14 cellular contexts compared by ENCODE assay signal in genomic region chr4:82639947-82640346, GRCh38.
A peak's percentile ranks its signal among the peaks of the same experiment; 100 is the strongest.
DNase-seq lines count a peak whose midpoint lies in the region; FAIRE-seq and TF ChIP-seq lines count a peak whose summit lies in the region.
"Had no signal": no experiment of that assay in that cellular context is flagged by ENCODE, and none has a peak within 500 bp of the region (broad histone marks: within the 10 kb centered on the region; RNA-seq: fewer than 3 reads in every experiment).

No MANE protein-coding gene starts in this region.

- H2AFZ ChIP-seq in astrocyte (ENCODE audit: low read depth, low read length), result no peak overlapping the region
- H2AFZ ChIP-seq in mesenchymal stem cell (ENCODE audit: low read depth, low read length), result no peak overlapping the region

- no peak for TF ChIP-seq EP300 in sigmoid colon (IDR thresholded peaks at IDR 0.05)

- no peak overlapping the region for H3K14ac ChIP-seq in mesenchymal stem cell (ENCODE audit: low read length in 2 of 2)

- H3K79me1 ChIP-seq in mesenchymal stem cell (replicated peaks; ENCODE audit: low read length, poor library complexity, severe bottlenecking), result peaks cover 14% of the 10 kb centered on the region

- no peaks in the 10 kb centered on the region for H3K27me3 Mint-ChIP-seq in astrocyte (ENCODE audit: low read depth, unreplicated experiment)
- peaks cover 4% of the 10 kb centered on the region for H3K27me3 Mint-ChIP-seq in endodermal cell (ENCODE audit: insufficient read depth)

- H3K79me2 ChIP-seq in astrocyte (ENCODE audit: insufficient read depth, low read length), result no peaks in the 10 kb centered on the region

- no peak overlapping the region for H2AK5ac ChIP-seq in mesenchymal stem cell (ENCODE audit: low read length, severe bottlenecking)

- no peak overlapping the region for H4K91ac ChIP-seq in mesenchymal stem cell (ENCODE audit: low read length)

- no peak overlapping the region for H2BK15ac ChIP-seq in mesenchymal stem cell (ENCODE audit: low read depth, poor library complexity, severe bottlenecking)

- H3K4me3 Mint-ChIP-seq in astrocyte (ENCODE audit: unreplicated experiment) (no peak overlapping the region), endodermal cell (no peak overlapping the region)

- H3K23ac ChIP-seq in mesenchymal stem cell (ENCODE audit: low read length in 2 of 2), result no peak overlapping the region

- H3K9me3 ChIP-seq in astrocyte (ENCODE audit: insufficient read depth, low read depth, low read length) (no peaks in the 10 kb centered on the region), endodermal cell (ENCODE audit: control insufficient read depth, low read length) (no peaks in the 10 kb centered on the region), mesenchymal stem cell (ENCODE audit: control insufficient read depth, low read length) (no peaks in the 10 kb centered on the region), sigmoid colon (no peaks in the 10 kb centered on the region), spleen (no peaks in the 10 kb centered on the region)

- H3K4me1 Mint-ChIP-seq in astrocyte (ENCODE audit: low read depth, unreplicated experiment), result peaks cover 9% of the 10 kb centered on the region
- peaks cover 17% of the 10 kb centered on the region for H3K4me1 Mint-ChIP-seq in endodermal cell

- H3K4me1 ChIP-seq in astrocyte (ENCODE audit: insufficient read depth, low read length) (no peaks in the 10 kb centered on the region), endodermal cell (ENCODE audit: control insufficient read depth, insufficient read depth, low read length) (peaks cover 12% of the 10 kb centered on the region), mesenchymal stem cell (ENCODE audit: control insufficient read depth, insufficient read depth, low read depth, low read length) (peaks cover 16% of the 10 kb centered on the region), sigmoid colon (no peaks in the 10 kb centered on the region), spleen (no peaks in the 10 kb centered on the region)

- TF ChIP-seq POLR2A in sigmoid colon (IDR thresholded peaks at IDR 0.05) (no peak), spleen (IDR thresholded peaks at IDR 0.05) (no peak)

- H3K27ac ChIP-seq in astrocyte (ENCODE audit: low read depth, low read length) (no peak overlapping the region), endodermal cell (ENCODE audit: low read depth, low read length) (no peak overlapping the region), mesenchymal stem cell (ENCODE audit: low read length, poor library complexity, severe bottlenecking) (no peak overlapping the region), substantia nigra (ENCODE audit: low read depth, low read length, poor library complexity, severe bottlenecking) (peak overlapping the region; percentile 37), sigmoid colon (no peak overlapping the region), spleen (peak overlapping the region in 2 of 8 donors; percentile 2 to 15)

- peaks cover 19% of the 10 kb centered on the region for H3K36me3 Mint-ChIP-seq in astrocyte (ENCODE audit: low read depth, unreplicated experiment)
- H3K36me3 Mint-ChIP-seq in endodermal cell (ENCODE audit: low read depth), result no peaks in the 10 kb centered on the region

- H3K27me3 ChIP-seq in astrocyte (ENCODE audit: insufficient read depth, low read length) (no peaks in the 10 kb centered on the region), endodermal cell (ENCODE audit: control insufficient read depth, insufficient read depth, low read length, poor library complexity, severe bottlenecking) (no peaks in the 10 kb centered on the region), mesenchymal stem cell (ENCODE audit: control insufficient read depth in 1 of 2, insufficient read depth in 1 of 2, low read length in 2 of 2) (no peaks in the 10 kb centered on the region), sigmoid colon (no peaks in the 10 kb centered on the region), spleen (replicated peaks in 1 of 7) (no peaks in the 10 kb centered on the region)

- H3K4me2 ChIP-seq in astrocyte (ENCODE audit: low read length) (no peak overlapping the region), mesenchymal stem cell (ENCODE audit: low read length, poor library complexity, severe bottlenecking) (no peak overlapping the region)

- H3K9me3 Mint-ChIP-seq in astrocyte (ENCODE audit: unreplicated experiment) (no peaks in the 10 kb centered on the region), endodermal cell (no peaks in the 10 kb centered on the region)

- H2BK120ac ChIP-seq in mesenchymal stem cell (ENCODE audit: low read depth, low read length), result no peak overlapping the region

- 87 to 95% methylated on average over 5 to 8 of the region's 8 CpGs for WGBS in endodermal cell (ENCODE audit: insufficient coverage in 1 of 2, insufficient read length in 1 of 2), 2 experiments
- WGBS in mesenchymal stem cell, result 85% methylated on average over 8 of the region's 8 CpGs
- WGBS in sigmoid colon, 2 donors, result 82 to 86% methylated on average over 8 of the region's 8 CpGs
- 60 to 84% (median 82%) methylated on average over 8 of the region's 8 CpGs for WGBS in spleen, 5 donors

- no peak overlapping the region for H3K18ac ChIP-seq in mesenchymal stem cell (ENCODE audit: low read depth in 1 of 2, low read length in 2 of 2)

- no peak for DNase-seq in astrocyte (ENCODE audit: low read depth)
- DNase-seq in endodermal cell, result no peak
- DNase-seq in mesenchymal stem cell, result no peak
- DNase-seq in substantia nigra (lab: John Stamatoyannopoulos, UW), result peak in 8 of 49 donors; percentile 9 to 33 (median 22)
- no peak for DNase-seq in COR-L47 (lab: John Stamatoyannopoulos, UW)
- DNase-seq in sigmoid colon, result no peak
- no peak for DNase-seq in spleen
- DNase-seq: ACHN, AML-193, NCI-H1092, NCI-H2081 treated with DMSO at 0.1 percent for 48 hours, NCI-H510A treated with DMSO at 0.1 percent for 48 hours, SHP77 had no signal

- H3K9ac ChIP-seq in astrocyte (ENCODE audit: low read length) (no peak overlapping the region), endodermal cell (ENCODE audit: extremely low read depth, low read length, poor library complexity, severe bottlenecking) (no peak overlapping the region), mesenchymal stem cell (ENCODE audit: low read length) (no peak overlapping the region)

- no peak overlapping the region for H3K4ac ChIP-seq in mesenchymal stem cell (ENCODE audit: low read depth in 1 of 2, low read length in 2 of 2)

- no peak overlapping the region for H2BK12ac ChIP-seq in mesenchymal stem cell (ENCODE audit: low read length in 2 of 2)

- no peaks in the 10 kb centered on the region for H3K36me3 ChIP-seq in astrocyte (ENCODE audit: insufficient read depth, low read length)
- H3K36me3 ChIP-seq in endodermal cell (ENCODE audit: control insufficient read depth, insufficient read depth, low read length), result no peaks in the 10 kb centered on the region
- H3K36me3 ChIP-seq in mesenchymal stem cell (ENCODE audit: control insufficient read depth in 1 of 2, insufficient read depth in 2 of 2, low read depth in 1 of 2, low read length in 2 of 2), result peaks cover 0 to 10% of the 10 kb centered on the region in 2 experiments
- peaks cover 0 to 1% (median 0%) of the 10 kb centered on the region in 4 donors for H3K36me3 ChIP-seq in sigmoid colon
- no peaks in the 10 kb centered on the region for H3K36me3 ChIP-seq in spleen

- peaks cover 3% of the 10 kb centered on the region for H4K20me1 ChIP-seq in astrocyte (ENCODE audit: insufficient read depth, low read length)

- FAIRE-seq in astrocyte (lab: Jason Lieb, UNC), result no peak
- FAIRE-seq: GM19239 had no signal

- no peak for TF ChIP-seq CTCF in astrocyte (IDR thresholded peaks at IDR 0.05; ENCODE audit: insufficient read depth, low read depth, low read length)
- no peak for TF ChIP-seq CTCF in endodermal cell (conservative IDR thresholded peaks at IDR 0.05)
- no peak for TF ChIP-seq CTCF in sigmoid colon (IDR thresholded peaks at IDR 0.05)
- no peak for TF ChIP-seq CTCF in spleen (IDR thresholded peaks at IDR 0.05 in 8 of 11, conservative IDR thresholded peaks at IDR 0.05 in 3 of 11)

- peak overlapping the region; percentile 15 for H2BK5ac ChIP-seq in mesenchymal stem cell (ENCODE audit: low read depth, low read length, poor library complexity, severe bottlenecking)

- H3K4me3 ChIP-seq in astrocyte (ENCODE audit: insufficient read depth, low read depth, low read length) (no peak overlapping the region), endodermal cell (ENCODE audit: low read length) (no peak overlapping the region), mesenchymal stem cell (ENCODE audit: insufficient read depth in 1 of 2, low read depth in 1 of 2, low read length in 2 of 2) (no peak overlapping the region), sigmoid colon (no peak overlapping the region), spleen (no peak overlapping the region)

- no peak overlapping the region for H4K8ac ChIP-seq in mesenchymal stem cell (ENCODE audit: low read length)

- H3K27ac Mint-ChIP-seq in astrocyte (ENCODE audit: unreplicated experiment) (peak overlapping the region; percentile 14), endodermal cell (peak overlapping the region; percentile 84)

- intact Hi-C loops in sigmoid colon (cut with DNase I) (no loop called here), spleen (cut with DNase I; ENCODE audit: low total_unique reads) (no loop called here)
